10 cellular contexts compared by ENCODE assay signal in the genomic region with DNA sequence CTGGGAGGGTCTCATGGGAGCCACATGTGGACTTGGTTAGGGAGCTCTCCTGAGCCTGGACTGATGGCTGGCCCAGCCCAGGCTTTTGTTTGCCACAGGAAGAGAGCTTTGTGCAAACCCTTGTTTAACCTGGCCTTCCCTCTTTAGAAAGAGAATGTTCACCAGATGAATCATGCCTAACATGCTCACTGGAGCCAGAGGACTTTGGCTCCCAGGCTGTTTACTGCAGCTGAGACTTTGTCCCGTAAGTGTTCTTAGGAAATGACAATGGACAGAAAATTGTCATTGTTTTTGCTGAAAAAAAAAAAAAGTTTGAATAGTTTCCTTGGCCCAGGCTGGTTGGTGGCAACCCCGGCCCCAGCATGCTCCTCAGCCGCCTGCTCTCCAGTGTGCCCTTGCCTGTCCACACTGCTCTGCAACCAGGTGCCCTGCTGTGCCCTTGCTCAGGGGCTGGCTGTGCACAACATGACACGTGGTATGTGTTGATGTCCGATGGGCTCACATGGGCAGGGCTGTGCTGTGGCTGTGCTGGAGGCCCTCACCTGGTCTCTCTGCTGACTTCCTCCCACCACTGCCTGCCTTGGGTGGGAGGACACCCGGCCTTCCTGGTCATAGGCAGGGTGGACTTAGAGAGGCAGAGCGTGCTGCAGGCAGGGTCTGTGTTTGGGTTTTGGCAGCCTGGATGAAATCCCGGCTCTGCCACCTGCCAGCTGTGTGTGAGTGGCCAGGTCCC.
DNase-seq lines count a peak whose midpoint lies in the region; ATAC-seq and TF ChIP-seq lines count a peak whose summit lies in the region.
"Had no signal": no experiment of that assay in that cellular context is flagged by ENCODE, and none has a peak within 500 bp of the region (broad histone marks: within the 10 kb centered on the region; RNA-seq: fewer than 3 reads in every experiment).

No MANE protein-coding gene starts in this region.

- peak; percentile 64 to 88 (median 85) for ATAC-seq in heart right ventricle
- no peak for ATAC-seq in GM18502 (IDR thresholded peaks at IDR 0.05; ENCODE audit: poor library complexity, unreplicated experiment)
- ATAC-seq in HG02623 (IDR thresholded peaks at IDR 0.05; ENCODE audit: unreplicated experiment) = no peak
- no peak for ATAC-seq in HG03342 (IDR thresholded peaks at IDR 0.05; ENCODE audit: unreplicated experiment)

- H3K4me1 ChIP-seq in heart right ventricle (peaks cover 13 to 88% (median 40%) of the 10 kb centered on the region in 9 donors), rectal smooth muscle tissue (ENCODE audit: control insufficient read depth, insufficient read depth, low read length) (peaks cover 6% of the 10 kb centered on the region)

- in situ Hi-C loops in astrocyte of the cerebellum (cut with HindIII; ENCODE audit: low sequenced_read_pairs) = no loop called here

- no peak overlapping the region for H3K9ac ChIP-seq in rectal smooth muscle tissue (ENCODE audit: low read length)

- no peaks in the 10 kb centered on the region for H3K9me3 ChIP-seq in heart right ventricle

- H3K27me3 ChIP-seq in heart right ventricle = no peaks in the 10 kb centered on the region
- H3K27me3 ChIP-seq in rectal smooth muscle tissue (ENCODE audit: control insufficient read depth, insufficient read depth, low read length) = no peaks in the 10 kb centered on the region

- DNase-seq in GM03348 (ENCODE audit: low spot score) (peak; percentile 81), astrocyte of the cerebellum (ENCODE audit: low read depth) (peak; percentile 71), heart right ventricle (peak; percentile 44 to 64), NAMALWA (ENCODE audit: low spot score) (no peak)
- DNase-seq: DMS79, NCI-H1436 had no signal

- no peaks in the 10 kb centered on the region for H3K36me3 ChIP-seq in heart right ventricle
- no peaks in the 10 kb centered on the region for H3K36me3 ChIP-seq in rectal smooth muscle tissue (ENCODE audit: control insufficient read depth, insufficient read depth, low read length)

- intact Hi-C loops in heart right ventricle (cut with DNase I) = loop anchor here in 1 of 10 donors (5.0 kb wide), 2 partner anchors 43 to 172 kb away; no protein-coding TSS in a partner anchor

- no peak overlapping the region for H3K4me3 ChIP-seq in astrocyte of the cerebellum (ENCODE audit: low read depth, low read length)
- H3K4me3 ChIP-seq in heart right ventricle = no peak overlapping the region
- H3K4me3 ChIP-seq in rectal smooth muscle tissue (ENCODE audit: low read length) = no peak overlapping the region

- WGBS in heart right ventricle, 2 donors = 40 to 49% methylated on average over 8 of the region's 8 CpGs

- H3K27ac ChIP-seq in heart right ventricle = peak overlapping the region; percentile 60 to 96 (median 84)
- H3K27ac ChIP-seq in rectal smooth muscle tissue (ENCODE audit: low read depth, low read length) = peak overlapping the region; percentile 24

- no peak for TF ChIP-seq CTCF in astrocyte of the cerebellum (IDR thresholded peaks at IDR 0.05; ENCODE audit: low read depth, low read length, missing control alignments)
- TF ChIP-seq CTCF in heart right ventricle (IDR thresholded peaks at IDR 0.05) = no peak

Comparison
In these comparisons a context has a peak if more than half of its experiments do, and no peak if none do; other contexts are left out.
1. ATAC-seq: peak in heart right ventricle (8 of 8); none in GM18502 (single experiment), HG02623 (single experiment) and HG03342 (single experiment).